In genomic region chr16:19309178-19309577, GRCh38 we compare ENCODE assay signal across 38 cellular contexts. TPM values are rescaled to one million over a fixed set of nuclear protein-coding genes. Genes with fewer than 3 reads are reported as not detected.
"Had no signal": no experiment of that assay in that cellular context is flagged by ENCODE, and none has a peak within 500 bp of the region (broad histone marks: within the 10 kb centered on the region; RNA-seq: fewer than 3 reads in every experiment).

No MANE protein-coding gene starts in this region.

- H3K27me3 ChIP-seq: MG63 had no signal

- DNase-seq: MG63, MM.1S, MV-4-11, NCI-H1048, NCI-H1092, NCI-H1092 treated with DMSO at 0.1 percent for 48 hours, NCI-H1105, NCI-H1105 treated with DMSO at 0.1 percent for 48 hours, NCI-H1417, NCI-H1417 treated with DMSO at 0.1 percent for 48 hours, NCI-H1436, NCI-H1436 treated with DMSO at 0.1 percent for 48 hours, NCI-H146, NCI-H1694, NCI-H1694 treated with DMSO at 0.1 percent for 48 hours, NCI-H187, NCI-H187 treated with DMSO at 0.1 percent for 48 hours, NCI-H1930, NCI-H2029, NCI-H2029 treated with DMSO at 0.1 percent for 48 hours, NCI-H2081, NCI-H2081 treated with DMSO at 0.1 percent for 48 hours, NCI-H2107, NCI-H2171, NCI-H2171 treated with DMSO at 0.1 percent for 48 hours, NCI-H2227 treated with DMSO at 0.1 percent for 48 hours, NCI-H226, NCI-H345, NCI-H446, NCI-H446 treated with DMSO at 0.1 percent for 48 hours, NCI-H510A, NCI-H510A treated with DMSO at 0.1 percent for 48 hours, NCI-H524, NCI-H524 treated with DMSO at 0.1 percent for 48 hours, NCI-H526 had no signal

- H3K36me3 ChIP-seq: MG63 had no signal

- H3K4me3 ChIP-seq: MG63 had no signal

- H3K9me3 ChIP-seq: MG63 had no signal

RNA-seq across cellular contexts. Expression of gene CLEC19A, which starts 23.6 kb away (rescaled TPM):
- total RNA-seq: LHCN-M2, M059J, MCF 10A had no signal
